9 cellular contexts compared by ENCODE assay signal in the genomic region with DNA sequence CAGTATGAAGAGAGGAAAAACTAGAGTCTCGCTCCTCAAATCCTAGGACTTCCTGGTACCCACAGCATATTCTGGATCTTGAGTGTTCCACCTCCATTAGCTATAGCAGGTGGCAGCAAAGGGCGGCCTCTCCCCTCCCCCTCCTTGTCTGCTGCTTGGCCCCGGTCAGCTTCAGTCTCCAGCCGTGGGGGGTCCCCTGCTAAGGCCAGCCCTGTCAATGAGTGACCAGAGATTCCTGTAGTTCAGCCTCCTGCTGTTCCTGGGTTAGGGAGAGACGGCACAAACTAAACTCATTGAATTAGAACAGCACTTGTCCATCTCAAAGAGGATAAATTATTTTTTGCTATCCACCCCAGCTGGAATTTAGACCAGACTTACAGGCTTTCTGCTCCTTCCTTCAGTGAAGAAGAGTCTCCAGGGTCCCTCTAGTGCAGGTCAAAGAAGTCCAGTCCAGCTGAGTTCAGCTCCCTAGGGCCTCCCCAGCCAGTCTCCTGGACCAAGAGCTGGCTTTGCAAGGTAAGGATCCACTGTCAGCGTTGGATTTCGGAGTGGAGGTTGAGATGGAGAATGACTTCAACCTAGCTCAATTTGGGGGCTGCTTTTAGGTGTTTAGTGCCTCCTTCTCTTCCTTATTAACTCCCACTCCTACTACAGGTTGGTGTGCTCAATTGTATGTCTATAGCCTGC. TPM values are rescaled to one million over a fixed set of nuclear protein-coding genes. Genes with fewer than 3 reads are reported as not detected.
DNase-seq lines count a peak whose midpoint lies in the region; ATAC-seq, FAIRE-seq and TF ChIP-seq lines count a peak whose summit lies in the region.
"Had no signal": no experiment of that assay in that cellular context is flagged by ENCODE, and none has a peak within 500 bp of the region (broad histone marks: within the 10 kb centered on the region; RNA-seq: fewer than 3 reads in every experiment).

No MANE protein-coding gene starts in this region.

- H3K4me1 ChIP-seq in HepG2 (ENCODE audit: insufficient read depth, low read length) (peaks cover 39% of the 10 kb centered on the region), right lobe of liver (peaks cover 0 to 15% (median 4%) of the 10 kb centered on the region in 4 donors), neuronal stem cell (ENCODE audit: control insufficient read depth in 2 of 2, insufficient read depth in 1 of 2, low read depth in 1 of 2, low read length in 2 of 2) (peaks cover 24 to 36% of the 10 kb centered on the region in 2 donors)

- H3K9me3 ChIP-seq in HepG2 (ENCODE audit: low read length) (no peaks in the 10 kb centered on the region), right lobe of liver (no peaks in the 10 kb centered on the region), neuronal stem cell (replicated peaks in 1 of 2; ENCODE audit: control insufficient read depth in 2 of 2, insufficient read depth in 1 of 2, low read depth in 1 of 2, low read length in 2 of 2) (peaks cover 0 to 6% of the 10 kb centered on the region in 2 donors)

- no peak overlapping the region for H3K4ac ChIP-seq in neuronal stem cell (ENCODE audit: low read length)

- H3K4me2 ChIP-seq in HepG2 (ENCODE audit: low read depth, low read length), result peak overlapping the region; percentile 91
- H3K4me2 ChIP-seq in neuronal stem cell (ENCODE audit: insufficient read depth, low read length, poor library complexity, severe bottlenecking), result no peak overlapping the region

- no peak overlapping the region for H3K14ac ChIP-seq in neuronal stem cell (ENCODE audit: low read length)

- POLR2A ChIA-PET in HepG2 (lab: Yijun Ruan, JAX), result interaction anchor here (1.1 to 6.9 kb wide), 5 partner anchors 8 to 73 kb away, joined by 3 to 83 read pairs (median 6); a partner anchor contains a TSS

- CTCF ChIA-PET in HepG2 (lab: Yijun Ruan, JAX; ENCODE audit: low intra/inter-chr PET ratio, low total read pairs), result no interaction called here

- no peak overlapping the region for H2BK12ac ChIP-seq in neuronal stem cell (ENCODE audit: low read length)

- H2AFZ ChIP-seq in HepG2 (ENCODE audit: low read length) (no peak overlapping the region), neuronal stem cell (ENCODE audit: low read length) (peak overlapping the region; percentile 14)

- TF ChIP-seq POLR2A in HepG2 (IDR thresholded peaks at IDR 0.05; ENCODE audit: insufficient read depth in 1 of 2, low read depth in 2 of 2, low read length in 2 of 2) (no peak), right lobe of liver (IDR thresholded peaks at IDR 0.05) (no peak)

- H4K8ac ChIP-seq in neuronal stem cell (ENCODE audit: low read depth, low read length), result no peak overlapping the region

- 2% methylated on average over 7 of the region's 7 CpGs for WGBS in HepG2 (ENCODE audit: low lambda C conversion rate)
- WGBS in right lobe of liver (ENCODE audit: insufficient coverage, low coverage, low lambda C conversion rate, missing lambda C conversion rate), result 51% methylated on average over 4 of the region's 7 CpGs
- WGBS in neuronal stem cell (ENCODE audit: extremely low coverage in 2 of 2, insufficient read length in 2 of 2, insufficient replicate concordance in 1 of 2), 2 donors, result no CpG with 5 or more reads among the region's 7 CpGs

- H3K79me1 ChIP-seq in neuronal stem cell (ENCODE audit: low read depth, low read length), result peaks cover 3% of the 10 kb centered on the region

- H3K4me3 ChIP-seq in HepG2 (replicated peaks in 1 of 3; ENCODE audit: insufficient read depth in 1 of 3, low read depth in 2 of 3, low read length in 3 of 3), result peak overlapping the region; percentile 7 to 32 (median 31); a peak in 5 of 6 replicates
- H3K4me3 ChIP-seq in right lobe of liver, result no peak overlapping the region
- no peak overlapping the region for H3K4me3 ChIP-seq in neuronal stem cell (ENCODE audit: low read length in 2 of 2)

- H2BK15ac ChIP-seq in neuronal stem cell (ENCODE audit: low read length), result no peak overlapping the region

- H3K9ac ChIP-seq in HepG2 (ENCODE audit: insufficient read depth, low read depth, low read length) (no peak overlapping the region), neuronal stem cell (ENCODE audit: low read depth, low read length, poor library complexity) (no peak overlapping the region)

- H2BK5ac ChIP-seq in neuronal stem cell (ENCODE audit: low read length), result no peak overlapping the region

- H3K36me3 ChIP-seq in HepG2 (replicated peaks in 1 of 2; ENCODE audit: control insufficient read depth in 1 of 2, insufficient read depth in 2 of 2, low read length in 2 of 2), result peaks cover 0 to 11% of the 10 kb centered on the region in 2 experiments; a peak in 4 of 5 replicates
- peaks cover 0 to 12% (median 11%) of the 10 kb centered on the region in 4 donors for H3K36me3 ChIP-seq in right lobe of liver
- peaks cover 10 to 21% of the 10 kb centered on the region in 2 donors for H3K36me3 ChIP-seq in neuronal stem cell (replicated peaks in 1 of 2; ENCODE audit: control insufficient read depth in 2 of 2, insufficient read depth in 2 of 2, low read length in 2 of 2)

- TF ChIP-seq CTCF in HepG2 (CRISPR knock-in tag; IDR thresholded peaks at IDR 0.05) (no peak), right lobe of liver (IDR thresholded peaks at IDR 0.05) (no peak)

- no peak overlapping the region for H2AK5ac ChIP-seq in neuronal stem cell (ENCODE audit: low read depth, low read length)

- intact Hi-C loops in HepG2 (cut with micrococcal nuclease; ENCODE audit: unreplicated experiment), result loop anchor here (2.0 to 5.0 kb wide), 2 partner anchors 34 to 53 kb away; a partner anchor contains a TSS
- intact Hi-C loops in right lobe of liver (cut with DNase I), result no loop called here

- DNase-seq in HepG2 (ENCODE audit: low spot score) (no peak), right lobe of liver (no peak), glomerular visceral epithelial cell (ENCODE audit: extremely low spot score) (peak; percentile 86), neuronal stem cell (ENCODE audit: low spot score) (no peak), KBM-7 (no peak), DMS153 (lab: John Stamatoyannopoulos, UW) (no peak), NOMO-1 (lab: John Stamatoyannopoulos, UW; ENCODE audit: unreplicated experiment in 2 of 2) (no peak)
- DNase-seq: NCI-H510A treated with DMSO at 0.1 percent for 48 hours had no signal

- H3K23ac ChIP-seq in neuronal stem cell (ENCODE audit: low read depth, low read length, poor library complexity), result no peak overlapping the region

- H3K27ac ChIP-seq in HepG2 (ENCODE audit: extremely low read length, insufficient read depth, low read length) (no peak overlapping the region), right lobe of liver (peak overlapping the region in 1 of 3 donors; percentile 3), neuronal stem cell (replicated peaks; ENCODE audit: low read length) (no peak overlapping the region)

- H4K91ac ChIP-seq in neuronal stem cell (ENCODE audit: low read depth, low read length, poor library complexity), result no peak overlapping the region

- no peaks in the 10 kb centered on the region for H3K79me2 ChIP-seq in HepG2 (ENCODE audit: insufficient read depth, low read length)

- no peak for FAIRE-seq in HepG2 (lab: Jason Lieb, UNC)

- TF ChIP-seq EP300 in HepG2 (IDR thresholded peaks at IDR 0.05; ENCODE audit: low read depth in 2 of 2, low read length in 2 of 2) (no peak), HepG2 (CRISPR knock-in tag; IDR thresholded peaks at IDR 0.05; ENCODE audit: borderline replicate concordance) (no peak)

- BruUV-seq in HepG2 (replicated peaks; lab: Mats Ljungman, UMichigan), result no TSS peak

- ATAC-seq in HepG2, result peak; percentile 32
- no peak for ATAC-seq in right lobe of liver
- ATAC-seq in GM19324 (IDR thresholded peaks at IDR 0.05; ENCODE audit: low FRiP score, unreplicated experiment), result no peak

- H4K20me1 ChIP-seq in HepG2 (ENCODE audit: insufficient read depth, low read length), result no peaks in the 10 kb centered on the region

- H3K27me3 ChIP-seq in HepG2 (ENCODE audit: control insufficient read depth in 1 of 2, insufficient read depth in 2 of 2, low read length in 2 of 2), result peaks cover 0 to 6% of the 10 kb centered on the region in 2 experiments; a peak in 1 of 5 replicates
- peaks cover 0 to 9% of the 10 kb centered on the region in 2 donors for H3K27me3 ChIP-seq in right lobe of liver
- H3K27me3 ChIP-seq in neuronal stem cell (ENCODE audit: control insufficient read depth in 3 of 3, insufficient read depth in 3 of 3, low read depth in 1 of 3, low read length in 3 of 3), result peaks cover 0 to 34% (median 27%) of the 10 kb centered on the region in 3 experiments

- no peak overlapping the region for H3K18ac ChIP-seq in neuronal stem cell (ENCODE audit: low read length)

- no peak overlapping the region for H2BK120ac ChIP-seq in neuronal stem cell (ENCODE audit: low read depth, low read length)

- TF ChIP-seq RAD21 in HepG2 (CRISPR knock-in tag; IDR thresholded peaks at IDR 0.05), result no peak

- in situ Hi-C loops in HepG2 (cut with HindIII; ENCODE audit: extremely low pct_ligation_motif_present, low pct_unique_long_range_greater_than_20kb), result no loop called here
- in situ Hi-C loops in KBM-7 (cut with MboI; ENCODE audit: low pct_unique_long_range_greater_than_20kb, low sequenced_read_pairs), result no loop called here

RNA-seq across cellular contexts. Expression of a gene that starts 1.1 kb away (rescaled TPM):
- 9.9 and 13.8 TPM in 2 replicates for total RNA-seq in HepG2 (2016; rRNA removed; fragmentation: Illumina TruSeq; extraction: Trizol)
- 3.6 and 5.0 TPM in 2 replicates for total RNA-seq in HepG2 (2016; cell fraction: cytosol; rRNA removed; fragmentation: Illumina TruSeq; extraction: Trizol; ENCODE audit: low read depth)
- 7.9 and 11.9 TPM in 2 replicates for total RNA-seq in HepG2 (2016; cell fraction: insoluble cytoplasmic fraction; rRNA removed; fragmentation: Illumina TruSeq; extraction: Trizol)
- total RNA-seq in HepG2 (2016; cell fraction: membrane; rRNA removed; fragmentation: Illumina TruSeq; extraction: Trizol), result 7.7 and 8.9 TPM in 2 replicates
- 12.4 and 22.0 TPM in 2 replicates for total RNA-seq in HepG2 (2016; cell fraction: nucleus; rRNA removed; fragmentation: Illumina TruSeq; extraction: Trizol)
- polyA plus RNA-seq in HepG2 (2011; rRNA removed), result 14.2 and 18.3 TPM in 2 replicates
- 9.1 and 10.7 TPM in 2 replicates for polyA plus RNA-seq in HepG2 (2011; cell fraction: cytosol; rRNA removed)
- 57.1 and 61.1 TPM in 2 replicates for polyA plus RNA-seq in HepG2 (2011; cell fraction: nucleus; rRNA removed)
- polyA plus RNA-seq in HepG2 (2012), result 7.5 and 8.6 TPM in 2 replicates
- polyA plus RNA-seq in HepG2 (2016; cell fraction: cytosol; fragmentation: Illumina TruSeq; extraction: Trizol; ENCODE audit: low read depth), result 1.4 TPM in 2 replicates
- polyA plus RNA-seq in HepG2 (2016; cell fraction: insoluble cytoplasmic fraction; fragmentation: Illumina TruSeq; extraction: Trizol; ENCODE audit: low read depth), result 7.3 and 8.6 TPM in 2 replicates
- polyA plus RNA-seq in HepG2 (2016; cell fraction: membrane; fragmentation: Illumina TruSeq; extraction: Trizol; ENCODE audit: low read depth), result 2.1 and 2.9 TPM in 2 replicates
- 34.7 and 36.2 TPM in 2 replicates for polyA plus RNA-seq in HepG2 (2016; cell fraction: nucleus; fragmentation: Illumina TruSeq; extraction: Trizol; ENCODE audit: insufficient read depth, low read depth)
- 17.4 and 33.6 TPM in 2 replicates for polyA minus RNA-seq in HepG2 (2011; rRNA and poly(A)+ RNA removed; ENCODE audit: low replicate concordance)
- polyA minus RNA-seq in HepG2 (2011; cell fraction: cytosol; rRNA and poly(A)+ RNA removed), result 12.5 and 14.8 TPM in 2 replicates
- polyA minus RNA-seq in HepG2 (2011; cell fraction: nucleus; rRNA and poly(A)+ RNA removed), result 33.9 and 34.2 TPM in 2 replicates
- 10 to 100 TPM in 1 of 6 experiments, 1 to 10 TPM in 5; 5.4 to 11.7 (median 6.3) TPM for total RNA-seq in right lobe of liver
- 68.9 TPM for polyA plus RNA-seq in neuronal stem cell (2013, experiment 1 of 2)
- polyA plus RNA-seq in neuronal stem cell (2013, experiment 2 of 2), result 69.2 TPM

RNA-seq across cellular contexts. Expression of a gene that starts 34.1 kb away (rescaled TPM):
- total RNA-seq in HepG2 (2016; rRNA removed; fragmentation: Illumina TruSeq; extraction: Trizol) (148 and 215 TPM in 2 replicates), right lobe of liver (10 to 100 TPM; 58.3 to 91.7 (median 75.8) TPM)
- 21.7 and 21.9 TPM in 2 replicates for total RNA-seq in HepG2 (2016; cell fraction: cytosol; rRNA removed; fragmentation: Illumina TruSeq; extraction: Trizol; ENCODE audit: low read depth)
- total RNA-seq in HepG2 (2016; cell fraction: insoluble cytoplasmic fraction; rRNA removed; fragmentation: Illumina TruSeq; extraction: Trizol), result 143 and 206 TPM in 2 replicates
- 62.1 and 63.9 TPM in 2 replicates for total RNA-seq in HepG2 (2016; cell fraction: membrane; rRNA removed; fragmentation: Illumina TruSeq; extraction: Trizol)
- 61.5 and 78.3 TPM in 2 replicates for total RNA-seq in HepG2 (2016; cell fraction: nucleus; rRNA removed; fragmentation: Illumina TruSeq; extraction: Trizol)
- polyA plus RNA-seq in HepG2 (2011; rRNA removed), result 143 and 200 TPM in 2 replicates
- 147 and 192 TPM in 2 replicates for polyA plus RNA-seq in HepG2 (2011; cell fraction: cytosol; rRNA removed)
- polyA plus RNA-seq in HepG2 (2011; cell fraction: nucleus; rRNA removed), result 33.6 and 35.8 TPM in 2 replicates
- polyA plus RNA-seq in HepG2 (2012), result 80.9 and 111 TPM in 2 replicates
- polyA plus RNA-seq in HepG2 (2016; cell fraction: cytosol; fragmentation: Illumina TruSeq; extraction: Trizol; ENCODE audit: low read depth), result 9.1 and 10.1 TPM in 2 replicates
- 221 and 222 TPM in 2 replicates for polyA plus RNA-seq in HepG2 (2016; cell fraction: insoluble cytoplasmic fraction; fragmentation: Illumina TruSeq; extraction: Trizol; ENCODE audit: low read depth)
- 36.4 and 39.3 TPM in 2 replicates for polyA plus RNA-seq in HepG2 (2016; cell fraction: membrane; fragmentation: Illumina TruSeq; extraction: Trizol; ENCODE audit: low read depth)
- 95.2 and 101 TPM in 2 replicates for polyA plus RNA-seq in HepG2 (2016; cell fraction: nucleus; fragmentation: Illumina TruSeq; extraction: Trizol; ENCODE audit: insufficient read depth, low read depth)
- 78.7 and 166 TPM in 2 replicates for polyA minus RNA-seq in HepG2 (2011; rRNA and poly(A)+ RNA removed; ENCODE audit: low replicate concordance)
- 105 and 121 TPM in 2 replicates for polyA minus RNA-seq in HepG2 (2011; cell fraction: cytosol; rRNA and poly(A)+ RNA removed)
- 31.7 and 41.9 TPM in 2 replicates for polyA minus RNA-seq in HepG2 (2011; cell fraction: nucleus; rRNA and poly(A)+ RNA removed)
- 126 TPM for polyA plus RNA-seq in neuronal stem cell (2013, experiment 1 of 2)
- 128 TPM for polyA plus RNA-seq in neuronal stem cell (2013, experiment 2 of 2)

RNA-seq across cellular contexts. Expression of a gene that starts 40.6 kb away (rescaled TPM):
- 15.4 and 23.9 TPM in 2 replicates for total RNA-seq in HepG2 (2016; rRNA removed; fragmentation: Illumina TruSeq; extraction: Trizol)
- 12.4 and 18.8 TPM in 2 replicates for total RNA-seq in HepG2 (2016; cell fraction: cytosol; rRNA removed; fragmentation: Illumina TruSeq; extraction: Trizol; ENCODE audit: low read depth)
- total RNA-seq in HepG2 (2016; cell fraction: insoluble cytoplasmic fraction; rRNA removed; fragmentation: Illumina TruSeq; extraction: Trizol), result 14.7 and 23.4 TPM in 2 replicates
- total RNA-seq in HepG2 (2016; cell fraction: membrane; rRNA removed; fragmentation: Illumina TruSeq; extraction: Trizol), result 10.2 and 11.5 TPM in 2 replicates
- 7.4 and 8.0 TPM in 2 replicates for total RNA-seq in HepG2 (2016; cell fraction: nucleus; rRNA removed; fragmentation: Illumina TruSeq; extraction: Trizol)
- 9.3 and 9.8 TPM in 2 replicates for polyA plus RNA-seq in HepG2 (2011; rRNA removed)
- 8.2 and 9.6 TPM in 2 replicates for polyA plus RNA-seq in HepG2 (2011; cell fraction: cytosol; rRNA removed)
- polyA plus RNA-seq in HepG2 (2011; cell fraction: nucleus; rRNA removed), result 3.4 and 5.1 TPM in 2 replicates
- polyA plus RNA-seq in HepG2 (2012), result 5.8 and 8.4 TPM in 2 replicates
- 2.6 and 2.9 TPM in 2 replicates for polyA plus RNA-seq in HepG2 (2016; cell fraction: cytosol; fragmentation: Illumina TruSeq; extraction: Trizol; ENCODE audit: low read depth)
- 20.5 and 21.3 TPM in 2 replicates for polyA plus RNA-seq in HepG2 (2016; cell fraction: insoluble cytoplasmic fraction; fragmentation: Illumina TruSeq; extraction: Trizol; ENCODE audit: low read depth)
- polyA plus RNA-seq in HepG2 (2016; cell fraction: membrane; fragmentation: Illumina TruSeq; extraction: Trizol; ENCODE audit: low read depth), result 5.9 TPM in 2 replicates
- 9.4 and 10.2 TPM in 2 replicates for polyA plus RNA-seq in HepG2 (2016; cell fraction: nucleus; fragmentation: Illumina TruSeq; extraction: Trizol; ENCODE audit: insufficient read depth, low read depth)
- 9.5 and 19.1 TPM in 2 replicates for polyA minus RNA-seq in HepG2 (2011; rRNA and poly(A)+ RNA removed; ENCODE audit: low replicate concordance)
- polyA minus RNA-seq in HepG2 (2011; cell fraction: cytosol; rRNA and poly(A)+ RNA removed), result 5.0 and 5.8 TPM in 2 replicates
- polyA minus RNA-seq in HepG2 (2011; cell fraction: nucleus; rRNA and poly(A)+ RNA removed), result 4.4 and 6.0 TPM in 2 replicates
- total RNA-seq in right lobe of liver, result 1 to 10 TPM; 4.0 to 6.4 (median 5.2) TPM
- polyA plus RNA-seq in neuronal stem cell (2013, experiment 1 of 2), result 22.8 TPM
- 22.9 TPM for polyA plus RNA-seq in neuronal stem cell (2013, experiment 2 of 2)

Comparison
In these comparisons a context has a peak if more than half of its experiments do, and no peak if none do; other contexts are left out.
1. H3K4me3 ChIP-seq: peak in HepG2 (3 of 3); none in right lobe of liver (0 of 3) and neuronal stem cell (0 of 2).